In the genomic region with DNA sequence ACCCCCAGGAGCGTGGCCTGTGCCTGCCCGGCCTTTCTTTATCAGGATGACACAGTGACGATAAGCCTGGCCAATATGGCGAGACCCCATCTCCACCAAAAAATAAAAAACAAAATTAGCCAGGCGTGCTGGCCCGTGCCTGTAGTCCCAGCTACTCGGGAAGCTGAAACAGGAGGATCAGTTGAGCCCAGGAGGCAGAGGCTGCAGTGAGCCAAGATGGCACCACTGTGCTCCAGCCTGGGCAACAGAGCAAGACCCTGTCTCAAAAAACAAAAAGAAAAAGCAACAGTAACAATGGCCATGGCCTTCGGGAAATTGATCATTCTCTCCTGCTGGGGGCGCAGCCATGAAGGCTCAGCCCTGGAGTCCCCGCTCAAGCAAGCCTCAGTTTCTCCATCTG, we compare ENCODE assay signal across 1 cellular context.
TF ChIP-seq lines count a peak whose summit lies in the region.

No MANE protein-coding gene starts in this region.

TF ChIP-seq in IMR-90, 13 proteins besides CTCF, POLR2A, EP300 and RAD21:
- TF ChIP-seq, protein P1, sequence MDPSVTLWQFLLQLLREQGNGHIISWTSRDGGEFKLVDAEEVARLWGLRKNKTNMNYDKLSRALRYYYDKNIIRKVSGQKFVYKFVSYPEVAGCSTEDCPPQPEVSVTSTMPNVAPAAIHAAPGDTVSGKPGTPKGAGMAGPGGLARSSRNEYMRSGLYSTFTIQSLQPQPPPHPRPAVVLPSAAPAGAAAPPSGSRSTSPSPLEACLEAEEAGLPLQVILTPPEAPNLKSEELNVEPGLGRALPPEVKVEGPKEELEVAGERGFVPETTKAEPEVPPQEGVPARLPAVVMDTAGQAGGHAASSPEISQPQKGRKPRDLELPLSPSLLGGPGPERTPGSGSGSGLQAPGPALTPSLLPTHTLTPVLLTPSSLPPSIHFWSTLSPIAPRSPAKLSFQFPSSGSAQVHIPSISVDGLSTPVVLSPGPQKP (IDR thresholded peaks at IDR 0.05; ENCODE audit: borderline replicate concordance, low read depth, low read length), result no peak
- TF ChIP-seq CEBPB (IDR thresholded peaks at IDR 0.05; ENCODE audit: low read depth, low read length) (no peak), MAFK (IDR thresholded peaks at IDR 0.05; ENCODE audit: low read depth, low read length) (no peak), NFE2L2 (IDR thresholded peaks at IDR 0.05; ENCODE audit: low read depth, low read length) (no peak), RFX5 (IDR thresholded peaks at IDR 0.05; ENCODE audit: low read depth, low read length) (no peak), MAZ (IDR thresholded peaks at IDR 0.05; ENCODE audit: borderline replicate concordance, low read depth, low read length) (no peak), RCOR1 (IDR thresholded peaks at IDR 0.05; ENCODE audit: insufficient replicate concordance, low read length) (no peak), FOS (IDR thresholded peaks at IDR 0.05; ENCODE audit: low read depth, low read length) (no peak), CHD1 (IDR thresholded peaks at IDR 0.05; ENCODE audit: low read depth, low read length) (no peak)
- TF ChIP-seq, protein P2, sequence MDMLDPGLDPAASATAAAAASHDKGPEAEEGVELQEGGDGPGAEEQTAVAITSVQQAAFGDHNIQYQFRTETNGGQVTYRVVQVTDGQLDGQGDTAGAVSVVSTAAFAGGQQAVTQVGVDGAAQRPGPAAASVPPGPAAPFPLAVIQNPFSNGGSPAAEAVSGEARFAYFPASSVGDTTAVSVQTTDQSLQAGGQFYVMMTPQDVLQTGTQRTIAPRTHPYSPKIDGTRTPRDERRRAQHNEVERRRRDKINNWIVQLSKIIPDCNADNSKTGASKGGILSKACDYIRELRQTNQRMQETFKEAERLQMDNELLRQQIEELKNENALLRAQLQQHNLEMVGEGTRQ (IDR thresholded peaks at IDR 0.05; ENCODE audit: low read depth, low read length), result no peak
